8 cellular contexts compared by ENCODE assay signal in the genomic region with DNA sequence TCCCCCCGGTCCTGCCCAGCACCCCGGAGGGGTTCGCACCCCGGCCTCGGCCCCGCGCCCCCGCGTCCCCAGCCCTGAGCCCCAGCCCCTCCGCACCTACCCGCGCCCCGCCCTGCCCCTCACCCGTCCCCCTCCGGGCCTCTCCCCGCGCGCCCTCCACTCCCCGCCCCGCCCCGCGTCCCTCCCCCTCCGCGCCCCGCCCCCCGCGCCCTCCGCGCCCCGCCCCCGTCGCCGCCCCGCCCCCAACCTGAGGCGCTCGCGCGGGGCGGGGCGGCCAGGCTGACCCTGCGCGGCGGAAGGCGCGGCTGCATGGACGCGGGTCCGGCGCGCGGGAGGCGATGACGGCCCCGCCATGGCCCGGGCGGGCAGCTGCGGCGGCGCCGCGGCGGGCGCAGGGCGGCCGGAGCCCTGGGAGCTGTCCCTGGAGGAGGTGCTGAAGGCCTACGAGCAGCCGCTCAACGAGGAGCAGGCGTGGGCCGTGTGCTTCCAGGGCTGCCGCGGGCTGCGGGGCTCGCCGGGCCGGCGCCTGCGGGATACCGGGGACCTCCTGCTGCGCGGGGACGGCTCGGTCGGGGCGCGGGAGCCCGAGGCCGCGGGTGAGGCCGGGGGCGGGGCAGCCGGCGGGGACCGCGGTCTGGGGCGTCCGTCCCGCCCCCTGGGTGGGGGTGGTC. TPM values are rescaled to one million over a fixed set of nuclear protein-coding genes. Genes with fewer than 3 reads are reported as not detected.
A peak's percentile ranks its signal among the peaks of the same experiment; 100 is the strongest.
DNase-seq lines count a peak whose midpoint lies in the region; ATAC-seq and TF ChIP-seq lines count a peak whose summit lies in the region.

A gene with protein sequence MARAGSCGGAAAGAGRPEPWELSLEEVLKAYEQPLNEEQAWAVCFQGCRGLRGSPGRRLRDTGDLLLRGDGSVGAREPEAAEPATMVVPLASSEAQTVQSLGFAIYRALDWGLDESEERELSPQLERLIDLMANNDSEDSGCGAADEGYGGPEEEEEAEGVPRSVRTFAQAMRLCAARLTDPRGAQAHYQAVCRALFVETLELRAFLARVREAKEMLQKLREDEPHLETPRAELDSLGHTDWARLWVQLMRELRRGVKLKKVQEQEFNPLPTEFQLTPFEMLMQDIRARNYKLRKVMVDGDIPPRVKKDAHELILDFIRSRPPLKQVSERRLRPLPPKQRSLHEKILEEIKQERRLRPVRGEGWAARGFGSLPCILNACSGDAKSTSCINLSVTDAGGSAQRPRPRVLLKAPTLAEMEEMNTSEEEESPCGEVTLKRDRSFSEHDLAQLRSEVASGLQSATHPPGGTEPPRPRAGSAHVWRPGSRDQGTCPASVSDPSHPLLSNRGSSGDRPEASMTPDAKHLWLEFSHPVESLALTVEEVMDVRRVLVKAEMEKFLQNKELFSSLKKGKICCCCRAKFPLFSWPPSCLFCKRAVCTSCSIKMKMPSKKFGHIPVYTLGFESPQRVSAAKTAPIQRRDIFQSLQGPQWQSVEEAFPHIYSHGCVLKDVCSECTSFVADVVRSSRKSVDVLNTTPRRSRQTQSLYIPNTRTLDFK (plus strand): TSS at position 277 of the 671 bp plus-strand sequence. CDS start 76 bp downstream, at position 353.

- no peaks in the 10 kb centered on the region for H3K4me1 ChIP-seq in OCI-LY7 (ENCODE audit: insufficient read depth, low read length, poor library complexity, severe bottlenecking)
- H3K4me1 ChIP-seq in esophagus muscularis mucosa = peaks cover 12 to 25% (median 19%) of the 10 kb centered on the region in 4 donors
- peaks cover 0 to 13% of the 10 kb centered on the region in 2 donors for H3K4me1 ChIP-seq in muscle layer of duodenum (ENCODE audit: control insufficient read depth in 1 of 2, insufficient read depth in 2 of 2, low read length in 2 of 2)

- no peaks in the 10 kb centered on the region for H3K79me2 ChIP-seq in OCI-LY7 (ENCODE audit: insufficient read depth, low read depth, low read length)

- WGBS in esophagus muscularis mucosa = 0% methylated on average over 4 of the region's 98 CpGs

- intact Hi-C loops in OCI-LY7 (cut with micrococcal nuclease; ENCODE audit: unreplicated experiment) (no loop called here), esophagus muscularis mucosa (cut with DNase I) (no loop called here)

- H4K20me1 ChIP-seq in OCI-LY7 (ENCODE audit: insufficient read depth, low read length) = no peaks in the 10 kb centered on the region

- peak within 1 kb of the TSS; percentile 59 for H3K4me3 ChIP-seq in AG10803 (ENCODE audit: low read length)
- peak within 1 kb of the TSS; percentile 40 for H3K4me3 ChIP-seq in OCI-LY7 (ENCODE audit: low read depth, low read length, poor library complexity, severe bottlenecking)
- peak within 1 kb of the TSS; percentile 56 to 70 (median 65) for H3K4me3 ChIP-seq in esophagus muscularis mucosa
- peak within 1 kb of the TSS; percentile 45 to 62 for H3K4me3 ChIP-seq in muscle layer of duodenum (ENCODE audit: low read depth in 1 of 2, low read length in 2 of 2)

- TF ChIP-seq EP300 in esophagus muscularis mucosa (IDR thresholded peaks at IDR 0.05) = no peak

- TF ChIP-seq POLR2A in esophagus muscularis mucosa (IDR thresholded peaks at IDR 0.05; ENCODE audit: low read depth) = no peak

- POLR2A ChIA-PET in OCI-LY7 (lab: Charles Lee) = no interaction called here

- DNase-seq in AG10803 (ENCODE audit: low read depth) (peak; percentile 65), OCI-LY7 (ENCODE audit: low spot score) (peak; percentile 63), activated T-helper 1 cell treated with Interleukin-2 at 50 U/mL for 16 hours (ENCODE audit: low read depth) (peak; percentile 39), esophagus muscularis mucosa (ENCODE audit: extremely low spot score) (no peak), DMS79 treated with DMSO at 0.1 percent for 48 hours (lab: John Stamatoyannopoulos, UW) (no peak)
- peak; percentile 27 to 37 for DNase-seq in stimulated activated CD8-positive, alpha-beta memory T cell treated with anti-CD3 and anti-CD28 coated beads, Interleukin-7, amount 100 ng/mL, for 1 hour (ENCODE audit: low read depth in 2 of 2)

- H3K27ac ChIP-seq in OCI-LY7 (ENCODE audit: low read depth, low read length, poor library complexity, severe bottlenecking) = no peak within 1 kb of the TSS
- H3K27ac ChIP-seq in esophagus muscularis mucosa (replicated peaks in 1 of 4) = peak within 1 kb of the TSS; percentile 80 to 84 (median 82)
- H3K27ac ChIP-seq in muscle layer of duodenum (ENCODE audit: low read length) = peak within 1 kb of the TSS; percentile 71

- peak; percentile 33 for ATAC-seq in GM21786 (IDR thresholded peaks at IDR 0.05; ENCODE audit: unreplicated experiment)

- no TSS peak for BruUV-seq in OCI-LY7 (replicated peaks; lab: Mats Ljungman, UMichigan)

- H3K36me3 ChIP-seq in OCI-LY7 (ENCODE audit: insufficient read depth, low read length) (no peaks in the 10 kb centered on the region), esophagus muscularis mucosa (no peaks in the 10 kb centered on the region), muscle layer of duodenum (ENCODE audit: control insufficient read depth in 1 of 2, insufficient read depth in 2 of 2, low read length in 2 of 2) (no peaks in the 10 kb centered on the region)

- H3K27me3 ChIP-seq in esophagus muscularis mucosa = no peaks in the 10 kb centered on the region
- H3K27me3 ChIP-seq in muscle layer of duodenum (ENCODE audit: low read depth, low read length) = no peaks in the 10 kb centered on the region

- H2AFZ ChIP-seq in OCI-LY7 (ENCODE audit: low read length) = no peak within 1 kb of the TSS

- CTCF ChIA-PET in OCI-LY7 (lab: Charles Lee; ENCODE audit: unreplicated experiment) = no interaction called here

- peak within 1 kb of the TSS; percentile 52; the same call in 1 of the 2 replicates for H3K4me2 ChIP-seq in OCI-LY7 (ENCODE audit: low read length)

- H3K9me3 ChIP-seq in OCI-LY7 (ENCODE audit: low read length) = no peaks in the 10 kb centered on the region
- H3K9me3 ChIP-seq in esophagus muscularis mucosa = no peaks in the 10 kb centered on the region
- H3K9me3 ChIP-seq in muscle layer of duodenum (ENCODE audit: control insufficient read depth in 1 of 2, low read length in 2 of 2) = no peaks in the 10 kb centered on the region

- no peaks in the 10 kb centered on the region for H3K9me2 ChIP-seq in OCI-LY7 (ENCODE audit: insufficient read depth, low read length)

- no peak for TF ChIP-seq CTCF in AG10803 (conservative IDR thresholded peaks at IDR 0.05; ENCODE audit: low read length)
- no peak for TF ChIP-seq CTCF in OCI-LY7 (conservative IDR thresholded peaks at IDR 0.05; ENCODE audit: low read length)
- TF ChIP-seq CTCF in esophagus muscularis mucosa (IDR thresholded peaks at IDR 0.05) = no peak

RNA-seq across cellular contexts. Expression of the gene that starts here (rescaled TPM):
- total RNA-seq in OCI-LY7 (2014; rRNA removed; shearing (Covaris generic)) = 7.1 and 9.4 TPM in 2 replicates
- total RNA-seq in OCI-LY7 (2022) (43.8 and 48.5 TPM in 2 replicates), esophagus muscularis mucosa (1 to 10 TPM; 1.8 to 7.2 (median 4.2) TPM)

Comparison
In these comparisons a context has a peak if more than half of its experiments do, and no peak if none do; other contexts are left out.
1. DNase-seq: peak in AG10803 (single experiment), OCI-LY7 (single experiment), activated T-helper 1 cell treated with Interleukin-2 at 50 U/mL for 16 hours (single experiment) and stimulated activated CD8-positive, alpha-beta memory T cell treated with anti-CD3 and anti-CD28 coated beads, Interleukin-7, amount 100 ng/mL, for 1 hour (2 of 2); none in esophagus muscularis mucosa (single experiment) and DMS79 treated with DMSO at 0.1 percent for 48 hours (single experiment).
2. Peak in every context shown above with its lines, with median percentiles within 50 percentile points of each other: H3K4me3 ChIP-seq.